ENCODE assay signal across 8 cellular contexts in genomic region chr14:35825968-35826217, GRCh38. TPM values are rescaled to one million over a fixed set of nuclear protein-coding genes. Genes with fewer than 3 reads are reported as not detected.
DNase-seq lines count a peak whose midpoint lies in the region; TF ChIP-seq lines count a peak whose summit lies in the region.

No MANE protein-coding gene starts in this region.

- H3K9ac ChIP-seq in rectal smooth muscle tissue (ENCODE audit: low read length): no peak overlapping the region

- no peaks in the 10 kb centered on the region for H3K36me3 ChIP-seq in SJCRH30
- no peaks in the 10 kb centered on the region for H3K36me3 ChIP-seq in rectal smooth muscle tissue (ENCODE audit: control insufficient read depth, insufficient read depth, low read length)

- peak overlapping the region; percentile 51 for H3K4me3 ChIP-seq in GM08714 (ENCODE audit: low read length)
- H3K4me3 ChIP-seq in SJCRH30: peak overlapping the region; percentile 73
- peak overlapping the region; percentile 93 for H3K4me3 ChIP-seq in fibroblast of mammary gland (ENCODE audit: control insufficient read depth, low read depth, low read length)
- H3K4me3 ChIP-seq in rectal smooth muscle tissue (ENCODE audit: low read length): peak overlapping the region; percentile 100

- no peak for TF ChIP-seq CTCF in fibroblast of mammary gland (conservative IDR thresholded peaks at IDR 0.05; ENCODE audit: control insufficient read depth, insufficient read depth, low read depth, low read length)

- H3K4me1 ChIP-seq in SJCRH30: no peaks in the 10 kb centered on the region
- H3K4me1 ChIP-seq in rectal smooth muscle tissue (ENCODE audit: control insufficient read depth, insufficient read depth, low read length): peaks cover 9% of the 10 kb centered on the region

- DNase-seq in SJCRH30 (no peak), fibroblast of mammary gland (ENCODE audit: low read depth) (no peak), NOMO-1 (lab: John Stamatoyannopoulos, UW; ENCODE audit: unreplicated experiment in 2 of 2) (no peak), NCI-H526 (lab: John Stamatoyannopoulos, UW) (no peak), H4 (ENCODE audit: low spot score) (no peak), NCI-H1417 (lab: John Stamatoyannopoulos, UW) (no peak)

- H3K27me3 ChIP-seq in SJCRH30: no peaks in the 10 kb centered on the region
- no peaks in the 10 kb centered on the region for H3K27me3 ChIP-seq in rectal smooth muscle tissue (ENCODE audit: control insufficient read depth, insufficient read depth, low read length)

- H3K27ac ChIP-seq in SJCRH30 (peak overlapping the region; percentile 37; the same call in 1 of the 2 replicates), rectal smooth muscle tissue (ENCODE audit: low read depth, low read length) (peak overlapping the region; percentile 61)

- H3K9me3 ChIP-seq in SJCRH30 (replicated peaks): no peaks in the 10 kb centered on the region

RNA-seq across cellular contexts. Expression of gene BRMS1L, which starts 0.2 kb away (rescaled TPM):
- total RNA-seq in SJCRH30 (2014; rRNA removed; shearing (Covaris generic)): 19.7 and 19.9 TPM in 2 replicates
- total RNA-seq in H4 (2014; rRNA removed; shearing (Covaris generic)): 7.6 and 7.9 TPM in 2 replicates

RNA-seq across cellular contexts. Expression of gene RALGAPA1, which starts 16.8 kb away (rescaled TPM):
- 25.9 and 27.2 TPM in 2 replicates for total RNA-seq in SJCRH30 (2014; rRNA removed; shearing (Covaris generic))
- 10.8 and 11.3 TPM in 2 replicates for total RNA-seq in H4 (2014; rRNA removed; shearing (Covaris generic))
